22 cellular contexts compared by ENCODE assay signal in the genomic region with DNA sequence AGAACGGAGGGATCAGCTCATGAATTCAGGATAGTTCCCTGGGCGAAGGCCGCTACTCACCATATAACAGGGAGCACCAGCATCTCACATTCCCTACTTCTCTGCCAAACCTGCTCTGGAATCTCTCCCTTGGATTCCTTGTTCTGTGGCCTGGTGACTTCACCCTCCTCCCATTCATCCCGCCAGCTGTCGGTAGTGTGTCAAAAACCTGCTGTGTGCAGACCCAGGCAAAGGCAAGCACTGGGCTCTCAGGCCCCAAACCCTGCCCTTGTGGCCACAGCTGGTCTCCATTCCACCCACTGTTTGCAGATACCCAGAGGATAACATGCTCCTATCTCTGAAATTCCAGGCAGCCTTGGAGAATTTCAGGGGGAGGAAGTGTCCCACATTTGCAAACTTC.
DNase-seq lines count a peak whose midpoint lies in the region; ATAC-seq and TF ChIP-seq lines count a peak whose summit lies in the region.
"Had no signal": no experiment of that assay in that cellular context is flagged by ENCODE, and none has a peak within 500 bp of the region (broad histone marks: within the 10 kb centered on the region; RNA-seq: fewer than 3 reads in every experiment).

No MANE protein-coding gene starts in this region.

- H4K8ac ChIP-seq in mesendoderm (ENCODE audit: low read depth, low read length), result no peak overlapping the region

- in situ Hi-C loops in brain microvascular endothelial cell (cut with HindIII; ENCODE audit: low pct_ligation_motif_present, low sequenced_read_pairs), result no loop called here

- no peak overlapping the region for H2AK5ac ChIP-seq in mesendoderm (ENCODE audit: low read length)

- H2BK5ac ChIP-seq in mesendoderm (ENCODE audit: low read length), result no peak overlapping the region

- no peak for ATAC-seq in HG02973 (IDR thresholded peaks at IDR 0.05; ENCODE audit: unreplicated experiment)
- ATAC-seq: activated CD4-positive, CD25-positive, alpha-beta regulatory T cell treated with anti-CD3 and anti-CD28 coated beads, Interleukin-2, amount 50 U/mL, for 24 hours; CD8-positive, alpha-beta T cell; left colon; right lobe of liver; stimulated activated naive CD8-positive, alpha-beta T cell treated with anti-CD3 and anti-CD28 coated beads, Interleukin-15, amount 100 ng/mL, for 72 hours had no signal

- H3K79me1 ChIP-seq in mesendoderm (ENCODE audit: low read length), result no peaks in the 10 kb centered on the region

- DNase-seq in AG08395 (ENCODE audit: low spot score), result peak; percentile 36
- DNase-seq in LHCN-M2 (ENCODE audit: low read depth), result peak; percentile 97
- DNase-seq in brain microvascular endothelial cell, result peak; percentile 60
- DNase-seq in mesendoderm, result peak; percentile 90
- no peak for DNase-seq in NCI-H526 treated with DMSO at 0.1 percent for 48 hours (lab: John Stamatoyannopoulos, UW)
- DNase-seq in activated CD8-positive, alpha-beta memory T cell treated with anti-CD3 and anti-CD28 coated beads, Interleukin-2, amount 50 U/mL, for 48 hours, result no peak
- no peak for DNase-seq in NCI-H146 treated with DMSO at 0.1 percent for 48 hours (lab: John Stamatoyannopoulos, UW; ENCODE audit: unreplicated experiment)
- DNase-seq: activated CD8-positive, alpha-beta memory T cell treated with anti-CD3 and anti-CD28 coated beads for 24 hours; activated naive CD8-positive, alpha-beta T cell treated with anti-CD3 and anti-CD28 coated beads, Interleukin-2, amount 10 ng/mL, durations not matched to agents 7 days and 5 days; effector CD4-positive, alpha-beta T cell; H9; left colon; NCI-H1417; occipital lobe; right lobe of liver; stimulated activated CD4-positive, alpha-beta T cell treated with anti-CD3 and anti-CD28 coated beads, Interleukin-1b, Interleukin-23, amount 100 ng/mL, for 48 hours; stimulated activated naive CD8-positive, alpha-beta T cell treated with anti-CD3 and anti-CD28 coated beads, Interleukin-15, amount 100 ng/mL, for 72 hours; T-helper 9 cell had no signal

- no peaks in the 10 kb centered on the region for H3K79me2 ChIP-seq in mesendoderm (ENCODE audit: control insufficient read depth, insufficient read depth, low read length)

- no peak overlapping the region for H3K23ac ChIP-seq in mesendoderm (ENCODE audit: low read length)

- no peak overlapping the region for H2BK15ac ChIP-seq in mesendoderm (replicated peaks; ENCODE audit: low read depth)

- no peak overlapping the region for H2BK120ac ChIP-seq in mesendoderm (ENCODE audit: low read depth, low read length)

- H3K27ac ChIP-seq in brain microvascular endothelial cell, result peak overlapping the region; percentile 60
- no peak overlapping the region for H3K27ac ChIP-seq in mesendoderm (ENCODE audit: low read depth, low read length)
- H3K27ac ChIP-seq: right lobe of liver, upper lobe of left lung had no signal

- peak; percentile 28 for TF ChIP-seq CTCF in brain microvascular endothelial cell (IDR thresholded peaks at IDR 0.05; ENCODE audit: low read depth, low read length, missing control alignments)

- H3K4ac ChIP-seq in mesendoderm (ENCODE audit: low read depth, low read length), result no peak overlapping the region

- H3K4me3 ChIP-seq in brain microvascular endothelial cell (ENCODE audit: low read depth, low read length) (no peak overlapping the region), mesendoderm (ENCODE audit: low read length) (no peak overlapping the region)
- H3K4me3 ChIP-seq: right lobe of liver, upper lobe of left lung had no signal

- H3K36me3 ChIP-seq in brain microvascular endothelial cell (replicated peaks), result no peaks in the 10 kb centered on the region
- H3K36me3 ChIP-seq in mesendoderm (ENCODE audit: control insufficient read depth, insufficient read depth, low read length), result no peaks in the 10 kb centered on the region
- H3K36me3 ChIP-seq: right lobe of liver, upper lobe of left lung had no signal

- no peaks in the 10 kb centered on the region for H3K27me3 ChIP-seq in brain microvascular endothelial cell (replicated peaks)
- H3K27me3 ChIP-seq in mesendoderm (ENCODE audit: insufficient read depth, low read length, poor library complexity), result no peaks in the 10 kb centered on the region
- H3K27me3 ChIP-seq: right lobe of liver, upper lobe of left lung had no signal

- no peak overlapping the region for H3K18ac ChIP-seq in mesendoderm (ENCODE audit: low read length)

- H3K56ac ChIP-seq in mesendoderm (ENCODE audit: low read length), result no peak overlapping the region

- H4K5ac ChIP-seq in mesendoderm (ENCODE audit: low read length), result no peak overlapping the region

- no peak overlapping the region for H3K9ac ChIP-seq in mesendoderm (ENCODE audit: low read length)

- peaks cover 16% of the 10 kb centered on the region for H3K4me1 ChIP-seq in mesendoderm (ENCODE audit: control insufficient read depth, low read depth, low read length)
- H3K4me1 ChIP-seq: right lobe of liver, upper lobe of left lung had no signal

- WGBS in mesendoderm (ENCODE audit: extremely low coverage, insufficient coverage, low lambda C conversion rate), result no CpG with 5 or more reads among the region's 5 CpGs

- H3K4me2 ChIP-seq in mesendoderm (ENCODE audit: low read length), result no peak overlapping the region

Comparison
In these comparisons a context has a peak if more than half of its experiments do, and no peak if none do; other contexts are left out.
1. DNase-seq: peak in AG08395 (single experiment), LHCN-M2 (single experiment), brain microvascular endothelial cell (single experiment) and mesendoderm (single experiment); none in NCI-H526 treated with DMSO at 0.1 percent for 48 hours (single experiment), activated CD8-positive, alpha-beta memory T cell treated with anti-CD3 and anti-CD28 coated beads, Interleukin-2, amount 50 U/mL, for 48 hours (single experiment) and NCI-H146 treated with DMSO at 0.1 percent for 48 hours (single experiment).